Comparison of ENCODE assay signal across 1 cellular context in genomic region chr1:207828046-207828445, GRCh38.
TF ChIP-seq lines count a peak whose summit lies in the region.

No MANE protein-coding gene starts in this region.

TF ChIP-seq in K562, 482 proteins besides CTCF, POLR2A, EP300 and RAD21 (continued from another document):
- TF ChIP-seq CBX5 (IDR thresholded peaks at IDR 0.05; ENCODE audit: borderline replicate concordance, low read depth) (no peak), EP400 (IDR thresholded peaks at IDR 0.05) (0 out of 2 replicates have a peak, but pooled peaks have one; percentile 1), NFATC3 (IDR thresholded peaks at IDR 0.05) (no peak), HCFC1 (IDR thresholded peaks at IDR 0.05; ENCODE audit: low read depth, low read length) (no peak), NFIX (CRISPR knock-in tag; IDR thresholded peaks at IDR 0.05; ENCODE audit: low read depth) (no peak), EHMT2 (IDR thresholded peaks at IDR 0.05) (no peak), RFX5 (IDR thresholded peaks at IDR 0.05; ENCODE audit: low read depth, low read length) (no peak), TFAP4 (CRISPR knock-in tag; IDR thresholded peaks at IDR 0.05; ENCODE audit: borderline replicate concordance) (no peak; the same call in 1 of the 2 replicates), KDM2B (CRISPR knock-in tag; IDR thresholded peaks at IDR 0.05) (no peak), STAG1 (CRISPR knock-in tag; IDR thresholded peaks at IDR 0.05; ENCODE audit: borderline replicate concordance) (no peak), HNRNPH1 (optimal IDR thresholded peaks at IDR 0.05; ENCODE audit: low read depth, low read length) (no peak), FOXO4 (CRISPR knock-in tag; IDR thresholded peaks at IDR 0.05) (no peak), U2AF1 (optimal IDR thresholded peaks at IDR 0.05; ENCODE audit: low read depth, low read length) (no peak), ZNF395 (CRISPR knock-in tag; IDR thresholded peaks at IDR 0.05) (no peak), MBD2 (IDR thresholded peaks at IDR 0.05; ENCODE audit: borderline replicate concordance, low read depth) (no peak), KLF1 (tag; IDR thresholded peaks at IDR 0.05) (no peak), ZNF449 (CRISPR knock-in tag; IDR thresholded peaks at IDR 0.05) (no peak), YBX1 (IDR thresholded peaks at IDR 0.05) (no peak), PRPF4 (IDR thresholded peaks at IDR 0.05; ENCODE audit: insufficient read depth, low read depth, low read length, poor library complexity, severe bottlenecking) (no peak), SREBF1 (IDR thresholded peaks at IDR 0.05; ENCODE audit: borderline replicate concordance, low read depth, low read length) (no peak), NCOA1 (IDR thresholded peaks at IDR 0.05; ENCODE audit: low read depth) (no peak), JUND (IDR thresholded peaks at IDR 0.05; ENCODE audit: borderline replicate concordance, low read depth, low read length) (no peak), JUND (tag; IDR thresholded peaks at IDR 0.05; ENCODE audit: borderline replicate concordance, low read depth, low read length) (peak; percentile 33; the same call in 1 of the 3 replicates), TSC22D4 (tag; IDR thresholded peaks at IDR 0.05) (no peak), ZFP30 (CRISPR knock-in tag; IDR thresholded peaks at IDR 0.05; ENCODE audit: borderline replicate concordance) (no peak), IRF1 (CRISPR knock-in tag; IDR thresholded peaks at IDR 0.05; ENCODE audit: borderline replicate concordance) (no peak), POLR3G (IDR thresholded peaks at IDR 0.05; ENCODE audit: extremely low read depth, insufficient read length, insufficient replicate concordance) (no peak), ETV6 (IDR thresholded peaks at IDR 0.05; ENCODE audit: borderline replicate concordance in 1 of 2, low read depth in 2 of 2, low read length in 1 of 2) (0 out of 4 replicates have a peak, but pooled peaks of 1 of the 2 experiments have one; percentile 19), ETV6 (CRISPR knock-in tag; IDR thresholded peaks at IDR 0.05; ENCODE audit: borderline replicate concordance) (no peak), CBFA2T3 (IDR thresholded peaks at IDR 0.05) (peak; percentile 58), GTF2E2 (tag; IDR thresholded peaks at IDR 0.05) (no peak), VEZF1 (CRISPR knock-in tag; IDR thresholded peaks at IDR 0.05) (peak; percentile 18; the same call in 1 of the 2 replicates), KHSRP (IDR thresholded peaks at IDR 0.05) (no peak), ZC3H11A (IDR thresholded peaks at IDR 0.05; ENCODE audit: low read depth, low read length) (no peak), ZNF551 (CRISPR knock-in tag; IDR thresholded peaks at IDR 0.05) (no peak), NKRF (IDR thresholded peaks at IDR 0.05; ENCODE audit: borderline replicate concordance) (no peak), ZBTB5 (IDR thresholded peaks at IDR 0.05) (no peak), SMARCA4 (IDR thresholded peaks at IDR 0.05) (0 out of 2 replicates have a peak, but pooled peaks have one; percentile 32), MEIS2 (IDR thresholded peaks at IDR 0.05; ENCODE audit: partially characterized antibody) (peak; percentile 8), ELF4 (CRISPR knock-in tag; IDR thresholded peaks at IDR 0.05) (no peak), CEBPG (CRISPR knock-in tag; IDR thresholded peaks at IDR 0.05) (no peak), CEBPG (tag; conservative IDR thresholded peaks at IDR 0.05 in 1 of 2, IDR thresholded peaks at IDR 0.05 in 1 of 2) (no peak), ZBTB33 (CRISPR knock-in tag; IDR thresholded peaks at IDR 0.05) (no peak), MTA3 (IDR thresholded peaks at IDR 0.05; ENCODE audit: borderline replicate concordance) (peak; percentile 16; the same call in 1 of the 2 replicates), THRAP3 (IDR thresholded peaks at IDR 0.05; ENCODE audit: borderline replicate concordance) (no peak), ASH1L (IDR thresholded peaks at IDR 0.05; ENCODE audit: borderline replicate concordance, low read depth, partially characterized antibody) (no peak), HLTF (IDR thresholded peaks at IDR 0.05) (no peak), THRB (CRISPR knock-in tag; conservative IDR thresholded peaks at IDR 0.05) (no peak), PTTG1 (tag; IDR thresholded peaks at IDR 0.05; ENCODE audit: low read depth) (no peak), NR2F6 (CRISPR knock-in tag; IDR thresholded peaks at IDR 0.05) (no peak), NEUROD1 (IDR thresholded peaks at IDR 0.05; ENCODE audit: borderline replicate concordance, low read depth, low read length, partially characterized antibody) (no peak), NFIC (IDR thresholded peaks at IDR 0.05) (no peak), ZBTB43 (CRISPR knock-in tag; IDR thresholded peaks at IDR 0.05) (no peak)
